In genomic region chr21:45429221-45430164, GRCh38 we compare ENCODE assay signal across 30 cellular contexts. TPM values are rescaled to one million over a fixed set of nuclear protein-coding genes. Genes with fewer than 3 reads are reported as not detected.
DNase-seq lines count a peak whose midpoint lies in the region; ATAC-seq and TF ChIP-seq lines count a peak whose summit lies in the region.
"Had no signal": no experiment of that assay in that cellular context is flagged by ENCODE, and none has a peak within 500 bp of the region (broad histone marks: within the 10 kb centered on the region; RNA-seq: fewer than 3 reads in every experiment).

No MANE protein-coding gene starts in this region.

- H3K27ac ChIP-seq in right cardiac atrium (ENCODE audit: low read length), result no peak overlapping the region
- H3K27ac ChIP-seq in heart left ventricle, result no peak overlapping the region
- H3K27ac ChIP-seq: epithelial cell of prostate, PC-9, psoas muscle had no signal

- H3K9me3 Mint-ChIP-seq in chondrocyte (ENCODE audit: low read depth) (no peaks in the 10 kb centered on the region), nephron progenitor cell (no peaks in the 10 kb centered on the region)
- H3K9me3 Mint-ChIP-seq: activated CD4-positive, alpha-beta memory T cell treated with anti-CD3 and anti-CD28 coated beads, Interleukin-2, amount 10 ng/mL, durations not matched to agents 7 days and 5 days; activated naive CD4-positive, alpha-beta T cell treated with anti-CD3 and anti-CD28 coated beads, Interleukin-2, amount 10 ng/mL, durations not matched to agents 7 days and 5 days had no signal

- H3K27ac Mint-ChIP-seq in chondrocyte (ENCODE audit: unreplicated experiment), result peak overlapping the region; percentile 96
- peak overlapping the region; percentile 67 for H3K27ac Mint-ChIP-seq in nephron progenitor cell
- H3K27ac Mint-ChIP-seq: activated CD4-positive, alpha-beta memory T cell treated with anti-CD3 and anti-CD28 coated beads, Interleukin-2, amount 10 ng/mL, durations not matched to agents 7 days and 5 days; activated naive CD4-positive, alpha-beta T cell treated with anti-CD3 and anti-CD28 coated beads, Interleukin-2, amount 10 ng/mL, durations not matched to agents 7 days and 5 days; T-helper 17 cell had no signal

- H3K36me3 Mint-ChIP-seq in chondrocyte (ENCODE audit: low read depth) (peaks cover 2% of the 10 kb centered on the region), nephron progenitor cell (ENCODE audit: low read depth) (no peaks in the 10 kb centered on the region)
- H3K36me3 Mint-ChIP-seq: activated naive CD4-positive, alpha-beta T cell treated with anti-CD3 and anti-CD28 coated beads, Interleukin-2, amount 10 ng/mL, durations not matched to agents 7 days and 5 days; CD14-positive monocyte had no signal

- peaks cover 15% of the 10 kb centered on the region for H3K4me1 ChIP-seq in right cardiac atrium (ENCODE audit: control insufficient read depth, insufficient read depth, low read length)
- H3K4me1 ChIP-seq in heart left ventricle, result peaks cover 0 to 56% (median 30%) of the 10 kb centered on the region in 12 donors
- H3K4me1 ChIP-seq: psoas muscle had no signal

- H3K4me3 Mint-ChIP-seq in chondrocyte (ENCODE audit: unreplicated experiment) (no peak overlapping the region), nephron progenitor cell (no peak overlapping the region)
- H3K4me3 Mint-ChIP-seq: activated CD4-positive, alpha-beta memory T cell treated with anti-CD3 and anti-CD28 coated beads, Interleukin-2, amount 10 ng/mL, durations not matched to agents 7 days and 5 days; activated naive CD4-positive, alpha-beta T cell treated with anti-CD3 and anti-CD28 coated beads, Interleukin-2, amount 10 ng/mL, durations not matched to agents 7 days and 5 days; CD14-positive monocyte; T-helper 17 cell had no signal

- no peaks in the 10 kb centered on the region for H3K36me3 ChIP-seq in heart left ventricle
- H3K36me3 ChIP-seq: adrenal gland, tibial nerve had no signal

- DNase-seq in right cardiac atrium (peak in 2 of 3 donors; percentile 43 to 47), heart left ventricle (no peak), chondrocyte (ENCODE audit: low spot score) (no peak), nephron progenitor cell (no peak), DMS79 (lab: John Stamatoyannopoulos, UW) (no peak), OCI-M1 (lab: John Stamatoyannopoulos, UW) (no peak), activated T-cell treated with anti-CD3 and anti-CD28 coated beads for 4 hours (no peak)
- DNase-seq: 8988T; activated CD4-positive, alpha-beta memory T cell treated with anti-CD3 and anti-CD28 coated beads, Interleukin-2, amount 10 ng/mL, durations not matched to agents 7 days and 5 days; activated CD4-positive, CD25-positive, alpha-beta regulatory T cell treated with anti-CD3 and anti-CD28 coated beads, Interleukin-2, amount 50 U/mL, for 72 hours; activated CD8-positive, alpha-beta memory T cell treated with anti-CD3 and anti-CD28 coated beads, Interleukin-2, amount 50 U/mL, for 4 hours; activated naive CD4-positive, alpha-beta T cell treated with anti-CD3 and anti-CD28 coated beads, Interleukin-2, amount 10 ng/mL, durations not matched to agents 7 days and 5 days; mammary epithelial cell; NCI-H1417; NCI-H2029; NCI-H2227 treated with DMSO at 0.1 percent for 48 hours; NCI-H526; NK-92 treated with Interleukin-12 subunit alpha and Interleukin-12 subunit beta, amount 100 ng/mL, for 24 hours; PC-9; psoas muscle; stimulated activated CD4-positive, alpha-beta T cell treated with anti-CD3 and anti-CD28 coated beads, Interleukin-4, amount 100 ng/mL, for 4 hours; T-helper 17 cell had no signal

- H3K27me3 Mint-ChIP-seq in chondrocyte (ENCODE audit: low read depth), result no peaks in the 10 kb centered on the region
- peaks cover 5% of the 10 kb centered on the region for H3K27me3 Mint-ChIP-seq in nephron progenitor cell (ENCODE audit: low read depth, poor library complexity)
- H3K27me3 Mint-ChIP-seq: activated CD4-positive, alpha-beta memory T cell treated with anti-CD3 and anti-CD28 coated beads, Interleukin-2, amount 10 ng/mL, durations not matched to agents 7 days and 5 days had no signal

- WGBS in right cardiac atrium, result 93% methylated on average over 32 of the region's 32 CpGs
- WGBS in heart left ventricle, 4 donors, result 93 to 96% (median 95%) methylated on average over 29 to 32 of the region's 32 CpGs

- H3K4me3 ChIP-seq in right cardiac atrium (ENCODE audit: low read length), result no peak overlapping the region
- no peak overlapping the region for H3K4me3 ChIP-seq in heart left ventricle
- H3K4me3 ChIP-seq: adrenal gland, PC-9, psoas muscle, tibial nerve had no signal

- intact Hi-C loops in right cardiac atrium (cut with DNase I), result loop anchor here in 1 of 4 donors (10.0 kb wide), 1 partner anchor 45 kb away; no protein-coding TSS in a partner anchor
- intact Hi-C loops in heart left ventricle (cut with DNase I), result loop anchor here in 6 of 10 donors (5.0 to 10.0 kb wide), 4 partner anchors 37 to 485 kb away; partner anchors contain the start of gene SLX9 (in 1 of the 6)

- TF ChIP-seq CTCF in heart left ventricle (IDR thresholded peaks at IDR 0.05) (no peak), chondrocyte (IDR thresholded peaks at IDR 0.05) (no peak), nephron progenitor cell (IDR thresholded peaks at IDR 0.05) (no peak)

- peaks cover 68% of the 10 kb centered on the region for H3K4me1 Mint-ChIP-seq in chondrocyte (ENCODE audit: low read depth)
- H3K4me1 Mint-ChIP-seq in nephron progenitor cell, result peaks cover 67% of the 10 kb centered on the region
- H3K4me1 Mint-ChIP-seq: activated CD4-positive, alpha-beta memory T cell treated with anti-CD3 and anti-CD28 coated beads, Interleukin-2, amount 10 ng/mL, durations not matched to agents 7 days and 5 days; activated naive CD4-positive, alpha-beta T cell treated with anti-CD3 and anti-CD28 coated beads, Interleukin-2, amount 10 ng/mL, durations not matched to agents 7 days and 5 days; CD14-positive monocyte; T-helper 17 cell had no signal

- no peaks in the 10 kb centered on the region for H3K9me3 ChIP-seq in right cardiac atrium (ENCODE audit: control insufficient read depth, low read length)
- H3K9me3 ChIP-seq in heart left ventricle, result no peaks in the 10 kb centered on the region
- H3K9me3 ChIP-seq: adrenal gland, psoas muscle, tibial nerve had no signal

- TF ChIP-seq POLR2A in heart left ventricle (IDR thresholded peaks at IDR 0.05), result no peak

- ATAC-seq in right cardiac atrium (no peak), heart left ventricle (no peak), GM21528 (IDR thresholded peaks at IDR 0.05; ENCODE audit: low FRiP score, unreplicated experiment) (no peak)
- ATAC-seq: psoas muscle, Right ventricle myocardium inferior, SK-N-SH treated with all-trans-retinoic acid at 6 μM for 48 hours, T-helper 17 cell had no signal

- no peaks in the 10 kb centered on the region for H3K27me3 ChIP-seq in right cardiac atrium (ENCODE audit: control insufficient read depth, insufficient read depth)
- H3K27me3 ChIP-seq in heart left ventricle, result no peaks in the 10 kb centered on the region
- H3K27me3 ChIP-seq: adrenal gland, brain microvascular endothelial cell, tibial nerve had no signal

RNA-seq across cellular contexts. Expression of gene COL18A1, which starts 24.5 kb away (rescaled TPM):
- total RNA-seq in right cardiac atrium, result 100 to 1,000 TPM in 1 of 4 donors, 10 to 100 TPM in 3; 63.5 to 134 (median 84.6) TPM
- 52.3 TPM for polyA plus RNA-seq in right cardiac atrium
- 100 to 1,000 TPM in 2 of 9 donors, 10 to 100 TPM in 7; 31.7 to 109 (median 59.0) TPM for total RNA-seq in heart left ventricle
- 10 to 100 TPM; 38.9 to 65.6 TPM for polyA plus RNA-seq in heart left ventricle
- total RNA-seq in chondrocyte, result 322 to 628 TPM (median 616 TPM) in 3 replicates

Comparison
In these comparisons a context has a peak if more than half of its experiments do, and no peak if none do; other contexts are left out.
1. DNase-seq: peak in right cardiac atrium (2 of 3); none in heart left ventricle (0 of 5), chondrocyte (single experiment), nephron progenitor cell (single experiment), DMS79 (single experiment), OCI-M1 (single experiment) and activated T-cell treated with anti-CD3 and anti-CD28 coated beads for 4 hours (single experiment).